In genomic region chr9:101486693-101487442, GRCh38 we compare ENCODE assay signal across 8 cellular contexts. TPM values are rescaled to one million over a fixed set of nuclear protein-coding genes. Genes with fewer than 3 reads are reported as not detected.
DNase-seq lines count a peak whose midpoint lies in the region; ATAC-seq and TF ChIP-seq lines count a peak whose summit lies in the region.
"Had no signal": no experiment of that assay in that cellular context is flagged by ENCODE, and none has a peak within 500 bp of the region (broad histone marks: within the 10 kb centered on the region; RNA-seq: fewer than 3 reads in every experiment).

No MANE protein-coding gene starts in this region.

- H3K9me3 Mint-ChIP-seq in GM23338, result no peaks in the 10 kb centered on the region
- H3K9me3 Mint-ChIP-seq: T-helper 1 cell treated with Interleukin-12 subunit alpha and Interleukin-12 subunit beta and Interleukin-4 antibody, amounts not matched to agents 30 μg/mL and 1 μg/mL, for 36 hours had no signal

- peaks cover 13% of the 10 kb centered on the region for H3K79me2 ChIP-seq in GM23338 (replicated peaks; ENCODE audit: insufficient read depth)

- peaks cover 8% of the 10 kb centered on the region for H3K27me3 Mint-ChIP-seq in GM23338 (ENCODE audit: insufficient read depth, low read depth, poor library complexity)

- intact Hi-C loops in prostate gland (cut with DNase I), result no loop called here

- peak overlapping the region; percentile 7; the same call in 1 of the 2 replicates for H3K27ac ChIP-seq in GM23338 (ENCODE audit: low read depth)
- H3K27ac ChIP-seq in prostate gland, result peak overlapping the region; percentile 87 to 89

- H3K4me3 ChIP-seq in GM23338 (peak overlapping the region; percentile 76), prostate gland (peak overlapping the region; percentile 59 to 65)

- H4K20me1 ChIP-seq in GM23338 (replicated peaks; ENCODE audit: insufficient read depth), result no peaks in the 10 kb centered on the region

- peak overlapping the region; percentile 82; the same call in 1 of the 2 replicates for H3K27ac Mint-ChIP-seq in GM23338
- H3K27ac Mint-ChIP-seq: T-helper 1 cell treated with Interleukin-12 subunit alpha and Interleukin-12 subunit beta and Interleukin-4 antibody, amounts not matched to agents 30 μg/mL and 1 μg/mL, for 36 hours had no signal

- ATAC-seq in GM23338 (peak; percentile 91), HG02981 (IDR thresholded peaks at IDR 0.05; ENCODE audit: unreplicated experiment) (no peak)

- H3K4me1 ChIP-seq in GM23338 (ENCODE audit: insufficient read depth) (peaks cover 12% of the 10 kb centered on the region), prostate gland (replicated peaks) (no peaks in the 10 kb centered on the region)

- H3K36me3 Mint-ChIP-seq in GM23338 (ENCODE audit: low read depth), result no peaks in the 10 kb centered on the region

- 1% methylated on average over 51 of the region's 53 CpGs for WGBS in prostate gland

- H3K4me3 Mint-ChIP-seq in GM23338, result peak overlapping the region; percentile 91
- H3K4me3 Mint-ChIP-seq: T-helper 1 cell treated with Interleukin-12 subunit alpha and Interleukin-12 subunit beta and Interleukin-4 antibody, amounts not matched to agents 30 μg/mL and 1 μg/mL, for 36 hours had no signal

- H3K36me3 ChIP-seq in GM23338 (ENCODE audit: insufficient read depth) (no peaks in the 10 kb centered on the region), prostate gland (no peaks in the 10 kb centered on the region)

- DNase-seq in GM23338 (ENCODE audit: low spot score), result peak; percentile 93
- peak; percentile 84 for DNase-seq in NCI-H2227 (lab: John Stamatoyannopoulos, UW; ENCODE audit: unreplicated experiment)
- DNase-seq in astrocyte of the hippocampus (ENCODE audit: low read depth, low spot score), result peak; percentile 78
- peak; percentile 60 for DNase-seq in hepatic stellate cell (ENCODE audit: low spot score)
- DNase-seq in prostate gland (ENCODE audit: low spot score), result peak; percentile 66
- DNase-seq in NOMO-1 treated with dmso at 0.1 percent for 144 hours (lab: John Stamatoyannopoulos, UW; ENCODE audit: unreplicated experiment), result no peak

- TF ChIP-seq CTCF in GM23338 (conservative IDR thresholded peaks at IDR 0.05; ENCODE audit: low read depth in 2 of 2), result peak; percentile 45 to 70
- TF ChIP-seq CTCF in prostate gland (IDR thresholded peaks at IDR 0.05), result peak in 3 of 4 experiments; percentile 13 to 34 (median 31)

- peaks cover 24% of the 10 kb centered on the region; the same call in 2 of the 3 replicates for H3K4me1 Mint-ChIP-seq in GM23338

- no peaks in the 10 kb centered on the region; the same call in 1 of the 2 replicates for H3K9me2 ChIP-seq in GM23338 (ENCODE audit: insufficient read depth)

- peak; percentile 49 for TF ChIP-seq POLR2A in prostate gland (IDR thresholded peaks at IDR 0.05)

- H2AFZ ChIP-seq in GM23338, result peak overlapping the region; percentile 95

- peaks cover 16% of the 10 kb centered on the region for H3K27me3 ChIP-seq in GM23338 (ENCODE audit: insufficient read depth)
- no peaks in the 10 kb centered on the region for H3K27me3 ChIP-seq in prostate gland (replicated peaks; ENCODE audit: insufficient read depth)

- H3K9me3 ChIP-seq in prostate gland, result no peaks in the 10 kb centered on the region

- H3F3A ChIP-seq in GM23338 (replicated peaks; ENCODE audit: low read depth), result no peaks in the 10 kb centered on the region

- peak overlapping the region; percentile 90 for H3K4me2 ChIP-seq in GM23338

TF ChIP-seq in GM23338, 12 proteins besides CTCF, POLR2A, EP300 and RAD21:
- TF ChIP-seq EZH2 (IDR thresholded peaks at IDR 0.05; ENCODE audit: low read depth, unreplicated experiment) (no peak), POLR2AphosphoS5 (IDR thresholded peaks at IDR 0.05; ENCODE audit: low read depth) (peak; percentile 76), NANOG (IDR thresholded peaks at IDR 0.05; ENCODE audit: borderline replicate concordance) (no peak)
TF ChIP-seq in GM23338: peak in this region for 1.

RNA-seq across cellular contexts. Expression of gene RNF20, which starts 46.8 kb away (rescaled TPM):
- 31.0 and 36.2 TPM in 2 replicates for total RNA-seq in GM23338 (2014; rRNA removed; shearing (Covaris generic))
- 28.3 and 33.6 TPM in 2 replicates for polyA plus RNA-seq in GM23338 (2016; fragmentation: Nextera tagmentation; extraction: Ambion mirVana)
- 10 to 100 TPM; 24.1 to 36.7 TPM for total RNA-seq in prostate gland

RNA-seq across cellular contexts. Expression of gene ALDOB, which starts 51.3 kb away (rescaled TPM):
- not detected in 2 replicates for total RNA-seq in GM23338 (2014; rRNA removed; shearing (Covaris generic))
- polyA plus RNA-seq in GM23338 (2016; fragmentation: Nextera tagmentation; extraction: Ambion mirVana), result not detected in 2 replicates
- total RNA-seq in prostate gland, result not detected
